18 cellular contexts compared by ENCODE assay signal in genomic region chr9:18604971-18605370, GRCh38.
"Had no signal": no experiment of that assay in that cellular context is flagged by ENCODE, and none has a peak within 500 bp of the region (broad histone marks: within the 10 kb centered on the region; RNA-seq: fewer than 3 reads in every experiment).

No MANE protein-coding gene starts in this region.

- DNase-seq: activated B cell treated with CpG ODN at 0.5 μM for 24 hours; activated CD4-positive, alpha-beta memory T cell treated with anti-CD3 and anti-CD28 coated beads for 36 hours; activated CD4-positive, alpha-beta T cell treated with anti-CD3 and anti-CD28 coated beads for 4 hours; activated effector memory CD4-positive, alpha-beta T cell treated with anti-CD3 and anti-CD28 coated beads, Interleukin-2, amount 50 U/mL, for 16 hours; brain microvascular endothelial cell; central memory CD4-positive, alpha-beta T cell; dermis blood vessel endothelial cell; effector memory CD4-positive, alpha-beta T cell; hippocampal formation; left ventricle myocardium inferior; mesendoderm; naive B cell; occipital lobe; posterior cingulate gyrus; stimulated activated CD4-positive, alpha-beta T cell treated with anti-CD3 and anti-CD28 coated beads, Interleukin-4, amount 100 ng/mL, for 1 hour; stimulated activated naive CD4-positive, alpha-beta T cell; T-helper 9 cell; thyroid gland had no signal

- H3K27me3 ChIP-seq: brain microvascular endothelial cell, thyroid gland had no signal

- H3K4me3 ChIP-seq: left ventricle myocardium inferior, thyroid gland had no signal

- H3K9me3 ChIP-seq: thyroid gland had no signal

- H3K27ac ChIP-seq: thyroid gland had no signal

- H3K36me3 ChIP-seq: brain microvascular endothelial cell, left ventricle myocardium inferior, thyroid gland had no signal
